16 cellular contexts compared by ENCODE assay signal in the genomic region with DNA sequence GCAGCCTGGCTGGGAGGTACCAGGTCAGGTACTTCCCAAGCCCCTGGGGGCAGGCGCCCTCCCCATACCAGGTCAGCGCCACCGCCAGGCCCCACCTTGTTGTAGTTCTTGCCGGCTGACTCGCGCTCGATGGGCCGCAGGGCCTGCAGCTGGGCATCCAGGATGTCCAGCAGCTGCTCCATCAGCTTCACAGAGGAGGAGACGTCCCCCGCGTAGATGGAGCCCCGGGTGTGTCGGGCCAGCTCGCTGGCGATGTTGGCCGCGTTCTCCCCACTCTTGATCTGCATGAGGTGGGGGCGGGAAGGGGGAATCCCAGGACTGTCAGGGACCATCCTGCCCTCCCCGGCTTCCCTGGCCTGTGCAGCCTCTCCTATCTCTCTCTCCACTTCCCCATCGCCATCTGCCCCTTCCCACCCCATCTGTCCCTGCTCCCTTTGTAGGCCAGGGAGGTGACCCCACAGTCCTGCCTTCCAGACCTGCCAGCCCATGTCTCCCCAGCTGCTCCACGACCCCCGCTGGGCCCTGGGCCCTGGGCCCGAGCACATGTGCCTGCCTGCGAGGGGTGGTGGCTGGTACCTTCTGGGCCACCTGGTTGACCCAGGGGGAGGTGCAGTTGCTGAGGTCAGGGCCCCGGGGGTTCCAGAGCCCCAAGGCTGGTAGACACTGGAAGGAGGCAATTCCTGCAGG. TPM values are rescaled to one million over a fixed set of nuclear protein-coding genes. Genes with fewer than 3 reads are reported as not detected.
DNase-seq lines count a peak whose midpoint lies in the region; ATAC-seq, FAIRE-seq and TF ChIP-seq lines count a peak whose summit lies in the region.
"Had no signal": no experiment of that assay in that cellular context is flagged by ENCODE, and none has a peak within 500 bp of the region (broad histone marks: within the 10 kb centered on the region; RNA-seq: fewer than 3 reads in every experiment).

No MANE protein-coding gene starts in this region.

- no peaks in the 10 kb centered on the region for H3K27me3 Mint-ChIP-seq in CD8-positive, alpha-beta T cell (ENCODE audit: low read depth)

- H3K36me3 ChIP-seq in osteoblast (ENCODE audit: insufficient read depth, low read length) = no peaks in the 10 kb centered on the region
- no peaks in the 10 kb centered on the region for H3K36me3 ChIP-seq in CD8-positive, alpha-beta T cell (ENCODE audit: insufficient read depth, low read length)

- no peak overlapping the region for H3K4me3 Mint-ChIP-seq in CD8-positive, alpha-beta T cell

- no peak overlapping the region for H3K4me3 ChIP-seq in osteoblast (ENCODE audit: insufficient read depth, low read length)
- no peak overlapping the region for H3K4me3 ChIP-seq in CD8-positive, alpha-beta T cell (ENCODE audit: low read depth, low read length)

- H3K4me1 ChIP-seq in osteoblast (ENCODE audit: insufficient read depth, low read length) = no peaks in the 10 kb centered on the region
- H3K4me1 ChIP-seq in CD8-positive, alpha-beta T cell (ENCODE audit: insufficient read depth, low read length) = peaks cover 2% of the 10 kb centered on the region
- H3K4me1 ChIP-seq: BE2C had no signal

- no peaks in the 10 kb centered on the region for H3K27me3 ChIP-seq in osteoblast (ENCODE audit: insufficient read depth, low read length)
- H3K27me3 ChIP-seq in CD8-positive, alpha-beta T cell (ENCODE audit: insufficient read depth, low read length) = no peaks in the 10 kb centered on the region
- H3K27me3 ChIP-seq: BE2C had no signal

- H3K9me3 ChIP-seq in osteoblast (ENCODE audit: low read depth, low read length) = no peaks in the 10 kb centered on the region
- H3K9me3 ChIP-seq in CD8-positive, alpha-beta T cell (ENCODE audit: low read length) = no peaks in the 10 kb centered on the region
- H3K9me3 ChIP-seq: BE2C had no signal

- DNase-seq in GM12891 (ENCODE audit: insufficient read length, low spot score) (peak; percentile 14), NCI-H524 treated with DMSO at 0.1 percent for 48 hours (lab: John Stamatoyannopoulos, UW) (peak; percentile 12), osteoblast (ENCODE audit: insufficient read length, low spot score, missing footprints) (peak; percentile 82)
- DNase-seq in CD8-positive, alpha-beta T cell = no peak
- DNase-seq: BE2C; DMS153; EL; NCI-H1048; NCI-H146; NCI-H2081 treated with DMSO at 0.1 percent for 48 hours; NCI-H226; NCI-H69; NK-92 treated with Interleukin-12 subunit alpha and Interleukin-12 subunit beta, amount 100 ng/mL, for 24 hours had no signal

- H3K36me3 Mint-ChIP-seq in CD8-positive, alpha-beta T cell = peaks cover 41% of the 10 kb centered on the region

- no peak for TF ChIP-seq POLR2A in GM12891 (IDR thresholded peaks at IDR 0.05; ENCODE audit: low read depth, low read length)

- H3K27ac ChIP-seq in osteoblast (ENCODE audit: low read depth, low read length) = no peak overlapping the region
- H3K27ac ChIP-seq in CD8-positive, alpha-beta T cell (ENCODE audit: low read depth, low read length) = no peak overlapping the region

- no peaks in the 10 kb centered on the region for H3K79me2 ChIP-seq in osteoblast (ENCODE audit: insufficient read depth, low read length)

- POLR2A ChIA-PET in CD8-positive, alpha-beta T cell (lab: Charles Lee) = interaction anchor here (1.3 kb wide), 1 partner anchor 24 kb away, joined by 3 read pairs; a partner anchor contains a TSS

- no peak overlapping the region for H3K27ac Mint-ChIP-seq in CD8-positive, alpha-beta T cell

- ATAC-seq in GM18498 (IDR thresholded peaks at IDR 0.05; ENCODE audit: unreplicated experiment) = no peak
- ATAC-seq in CD8-positive, alpha-beta T cell = no peak
- ATAC-seq: HCT116 had no signal

- H3K4me2 ChIP-seq in osteoblast (ENCODE audit: insufficient read depth, low read length) = no peak overlapping the region

- CTCF ChIA-PET in CD8-positive, alpha-beta T cell (lab: Charles Lee) = interaction anchor here (0.9 kb wide), 1 partner anchor 188 kb away, joined by 4 read pairs; no protein-coding TSS in a partner anchor

- H3K9me3 Mint-ChIP-seq in CD8-positive, alpha-beta T cell = no peaks in the 10 kb centered on the region

- peaks cover 2% of the 10 kb centered on the region for H4K20me1 ChIP-seq in osteoblast (ENCODE audit: insufficient read depth, low read length)

- TF ChIP-seq CTCF in osteoblast (IDR thresholded peaks at IDR 0.05; ENCODE audit: extremely low read depth, low read depth, low read length) = no peak
- no peak for TF ChIP-seq CTCF in CD8-positive, alpha-beta T cell (IDR thresholded peaks at IDR 0.05)

- no peak overlapping the region for H2AFZ ChIP-seq in osteoblast (ENCODE audit: low read length)

- no peaks in the 10 kb centered on the region for H3K4me1 Mint-ChIP-seq in CD8-positive, alpha-beta T cell (ENCODE audit: low read depth)

- FAIRE-seq in GM12891 (lab: Jason Lieb, UNC) = no peak
- FAIRE-seq: GM18507 had no signal

- intact Hi-C loops in CD8-positive, alpha-beta T cell (cut with DNase I, micrococcal nuclease) = no loop called here

TF ChIP-seq in GM12891, 5 proteins besides CTCF, POLR2A, EP300 and RAD21:
- TF ChIP-seq POLR2AphosphoS5 (IDR thresholded peaks at IDR 0.05; ENCODE audit: low read depth, low read length) = no peak
- TF ChIP-seq SPI1 (IDR thresholded peaks at IDR 0.05; ENCODE audit: low read depth, low read length) = no peak
- no peak for TF ChIP-seq POU2F2 (IDR thresholded peaks at IDR 0.05; ENCODE audit: low read depth, low read length)
- no peak for TF ChIP-seq PAX5 (IDR thresholded peaks at IDR 0.05; ENCODE audit: insufficient read depth, low read length, severe bottlenecking)
- no peak for TF ChIP-seq TAF1 (IDR thresholded peaks at IDR 0.05; ENCODE audit: low read depth, low read length)

RNA-seq across cellular contexts. Expression of a gene that starts 23.8 kb away (rescaled TPM):
- 59.6 TPM for polyA plus RNA-seq in GM12891 (2012; ENCODE audit: low read depth, missing spikeins)
- total RNA-seq in osteoblast = 1.1 and 2.7 TPM in 2 replicates
- total RNA-seq in CD8-positive, alpha-beta T cell = 1 to 10 TPM in 1 of 2 experiments, under 1 TPM in 1; 0.60 to 1.6 TPM

RNA-seq across cellular contexts. Expression of a gene that starts 42.6 kb away (rescaled TPM):
- polyA plus RNA-seq in GM12891 (2012; ENCODE audit: low read depth, missing spikeins) = 26.6 TPM
- total RNA-seq in osteoblast = 45.6 and 56.3 TPM in 2 replicates
- 10 to 100 TPM; 37.0 to 40.8 TPM for total RNA-seq in CD8-positive, alpha-beta T cell

RNA-seq across cellular contexts. Expression of a gene that starts 45.8 kb away (rescaled TPM):
- 1.3 TPM for polyA plus RNA-seq in GM12891 (2012; ENCODE audit: low read depth, missing spikeins)
- total RNA-seq in osteoblast = 2.5 and 2.9 TPM in 2 replicates
- total RNA-seq in CD8-positive, alpha-beta T cell = 10 to 100 TPM; 19.9 to 20.5 TPM

Comparison
In these comparisons a context has a peak if more than half of its experiments do, and no peak if none do; other contexts are left out.
1. DNase-seq: peak in GM12891 (single experiment), NCI-H524 treated with DMSO at 0.1 percent for 48 hours (single experiment) and osteoblast (single experiment); none in CD8-positive, alpha-beta T cell (0 of 7).